Comparison of ENCODE assay signal across 13 cellular contexts in the genomic region with DNA sequence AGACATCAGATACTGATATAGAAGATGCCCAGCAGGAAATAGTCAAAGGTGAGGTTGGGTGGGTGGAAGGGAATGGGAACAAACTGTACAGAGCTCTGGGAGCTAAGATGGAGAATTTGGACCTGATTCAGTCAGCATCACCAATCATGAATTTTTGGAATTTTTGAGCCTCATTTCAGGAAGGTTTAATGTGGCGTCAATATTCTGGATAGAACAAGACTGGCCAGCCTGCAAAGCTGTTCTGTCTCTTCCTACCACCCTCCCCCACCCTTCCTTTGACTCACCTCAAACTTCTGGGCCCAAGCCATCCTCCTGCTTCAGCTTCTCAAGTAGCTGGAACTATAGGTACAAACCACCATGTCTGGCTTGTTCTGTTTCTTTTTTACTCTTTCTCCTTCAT. TPM values are rescaled to one million over a fixed set of nuclear protein-coding genes. Genes with fewer than 3 reads are reported as not detected.
A peak's percentile ranks its signal among the peaks of the same experiment; 100 is the strongest.
DNase-seq lines count a peak whose midpoint lies in the region; ATAC-seq, FAIRE-seq and TF ChIP-seq lines count a peak whose summit lies in the region.
"Had no signal": no experiment of that assay in that cellular context is flagged by ENCODE, and none has a peak within 500 bp of the region (broad histone marks: within the 10 kb centered on the region; RNA-seq: fewer than 3 reads in every experiment).

No MANE protein-coding gene starts in this region.

- FAIRE-seq in GM12878 (lab: Jason Lieb, UNC): no peak

- no peaks in the 10 kb centered on the region for H4K20me1 ChIP-seq in GM12878 (ENCODE audit: control insufficient read depth, insufficient read depth)

- intact Hi-C loops in GM12878 (cut with micrococcal nuclease; ENCODE audit: unreplicated experiment): no loop called here

- no peak overlapping the region for H2AFZ ChIP-seq in GM12878 (ENCODE audit: control insufficient read depth, low read depth, low read length)

- H3K4me2 ChIP-seq in GM12878 (ENCODE audit: control insufficient read depth, insufficient read depth): no peak overlapping the region

- TF ChIP-seq CTCF in GM12878 (IDR thresholded peaks at IDR 0.05 in 2 of 3, conservative IDR thresholded peaks at IDR 0.05 in 1 of 3; ENCODE audit: control insufficient read depth in 2 of 3, extremely low read depth in 1 of 3, insufficient read depth in 1 of 3, low read depth in 3 of 3, low read length in 3 of 3): no peak
- TF ChIP-seq CTCF in kidney epithelial cell (IDR thresholded peaks at IDR 0.05; ENCODE audit: insufficient read depth, low read length, poor library complexity, severe bottlenecking): no peak

- TSS peak; percentile 12 for BruUV-seq in GM12878 (replicated peaks; lab: Mats Ljungman, UMichigan)

- H3K27ac ChIP-seq in GM12878 (ENCODE audit: control insufficient read depth, insufficient read depth): no peak overlapping the region
- H3K27ac ChIP-seq: C4-2B had no signal

- TF ChIP-seq RAD21 in GM12878 (IDR thresholded peaks at IDR 0.05; ENCODE audit: insufficient read depth, low read depth, low read length): no peak

- no peak overlapping the region for H3K9ac ChIP-seq in GM12878 (ENCODE audit: control insufficient read depth, insufficient read depth, low read length)

- H3K36me3 ChIP-seq in GM12878 (ENCODE audit: control insufficient read depth in 2 of 2, insufficient read depth in 2 of 2, low read length in 1 of 2): peaks cover 5 to 11% of the 10 kb centered on the region in 2 experiments
- no peaks in the 10 kb centered on the region for H3K36me3 ChIP-seq in kidney epithelial cell (ENCODE audit: control insufficient read depth, insufficient read depth, low read length)

- SMC1A ChIA-PET in GM12878 (lab: Charles Lee; ENCODE audit: uncharacterized antibody, unreplicated experiment): interaction anchor here (1.0 kb wide), 1 partner anchor 31 kb away, joined by 4 read pairs; no protein-coding TSS in a partner anchor

- RAD21 ChIA-PET in GM12878 (lab: Charles Lee; ENCODE audit: unreplicated experiment): interaction anchor here (0.6 kb wide), 1 partner anchor 282 kb away, joined by 3 read pairs; no protein-coding TSS in a partner anchor

- TF ChIP-seq EP300 in GM12878 (IDR thresholded peaks at IDR 0.05; ENCODE audit: borderline replicate concordance in 1 of 2, control insufficient read depth in 1 of 2, low read depth in 2 of 2, low read length in 2 of 2): no peak

- no peak for TF ChIP-seq POLR2A in GM12878 (IDR thresholded peaks at IDR 0.05; ENCODE audit: low read depth, low read length)

- H3K4me1 ChIP-seq in GM12878 (ENCODE audit: control insufficient read depth, insufficient read depth, low read length): no peaks in the 10 kb centered on the region

- peaks cover 28% of the 10 kb centered on the region for H3K79me2 ChIP-seq in GM12878 (ENCODE audit: control insufficient read depth, insufficient read depth, low read length)

- 94% methylated on average over 1 of the region's 1 CpG for WGBS in GM12878 (ENCODE audit: insufficient coverage, insufficient replicate concordance, low lambda C conversion rate, missing lambda C conversion rate)

- no peaks in the 10 kb centered on the region for H3K27me3 ChIP-seq in GM12878 (replicated peaks in 1 of 2; ENCODE audit: control insufficient read depth in 2 of 2, insufficient read depth in 2 of 2, low read length in 1 of 2)
- H3K27me3 ChIP-seq in kidney epithelial cell (ENCODE audit: control insufficient read depth, insufficient read depth, low read length): no peaks in the 10 kb centered on the region

- H3K4me3 ChIP-seq in GM12878 (no peak overlapping the region), kidney epithelial cell (ENCODE audit: low read depth, low read length) (no peak overlapping the region)

- no peaks in the 10 kb centered on the region for H3K9me3 ChIP-seq in GM12878 (replicated peaks; ENCODE audit: control insufficient read depth, insufficient read depth, low read length)

- DNase-seq in stimulated activated CD4-positive, alpha-beta T cell treated with anti-CD3 and anti-CD28 coated beads, Interleukin-1b, Interleukin-23, amount 100 ng/mL, for 48 hours: peak; percentile 4
- no peak for DNase-seq in stimulated activated CD4-positive, alpha-beta T cell treated with anti-CD3 and anti-CD28 coated beads, Interleukin-2, amount 100 ng/mL, for 24 hours
- no peak for DNase-seq in GM12878 (ENCODE audit: low read depth, low spot score)
- peak; percentile 7 for DNase-seq in kidney epithelial cell (ENCODE audit: low read depth)
- DNase-seq in activated effector memory CD4-positive, alpha-beta T cell treated with anti-CD3 and anti-CD28 coated beads, Interleukin-2, amount 50 U/mL, for 16 hours: no peak
- DNase-seq in NCI-H2171 (lab: John Stamatoyannopoulos, UW): no peak
- DNase-seq in NCI-H1436 (lab: John Stamatoyannopoulos, UW): no peak
- DNase-seq: H7, NCI-H1694, SHP77, substantia nigra had no signal

- in situ Hi-C loops in GM12878 (cut with MboI): no loop called here

- no peak for ATAC-seq in GM12878
- no peak for ATAC-seq in GM19324 (IDR thresholded peaks at IDR 0.05; ENCODE audit: low FRiP score, unreplicated experiment)

- POLR2A ChIA-PET in GM12878 (lab: Charles Lee): interaction anchor here (0.5 kb wide), 1 partner anchor 71 kb away, joined by 3 read pairs; no protein-coding TSS in a partner anchor

- CTCF ChIA-PET in GM12878 (lab: Yijun Ruan, JAX): interaction anchor here (0.8 to 1.6 kb wide), 5 partner anchors 12 to 147 kb away, joined by 3 read pairs; partner anchors contain the start of gene CARMIL2

TF ChIP-seq in GM12878, 131 proteins besides CTCF, POLR2A, EP300 and RAD21 (continues in another document):
- no peak for TF ChIP-seq TARDBP (IDR thresholded peaks at IDR 0.05; ENCODE audit: borderline replicate concordance)
- no peak for TF ChIP-seq CHD1 (IDR thresholded peaks at IDR 0.05; ENCODE audit: low read depth, low read length)
- TF ChIP-seq GATAD2B (conservative IDR thresholded peaks at IDR 0.05; ENCODE audit: low read depth): no peak
- TF ChIP-seq CREM (IDR thresholded peaks at IDR 0.05; ENCODE audit: low read depth): no peak
- TF ChIP-seq WRNIP1 (IDR thresholded peaks at IDR 0.05; ENCODE audit: borderline replicate concordance, low read depth, low read length): no peak
- no peak for TF ChIP-seq BACH1 (IDR thresholded peaks at IDR 0.05; ENCODE audit: borderline replicate concordance)
- no peak for TF ChIP-seq IKZF1 (conservative IDR thresholded peaks at IDR 0.05)
- no peak for TF ChIP-seq ETV6 (conservative IDR thresholded peaks at IDR 0.05 in 1 of 2, IDR thresholded peaks at IDR 0.05 in 1 of 2; ENCODE audit: borderline replicate concordance in 1 of 2, low read depth in 1 of 2)
- TF ChIP-seq STAT3 (IDR thresholded peaks at IDR 0.05; ENCODE audit: low read depth, low read length): no peak
- no peak for TF ChIP-seq MYC (IDR thresholded peaks at IDR 0.05; ENCODE audit: insufficient read depth, insufficient read length, insufficient replicate concordance, low read length, severe bottlenecking)

RNA-seq across cellular contexts. Expression of gene CTCF, which starts 32.6 kb away (rescaled TPM):
- 33.8 and 38.5 TPM in 2 replicates for total RNA-seq in GM12878 (2013; cell fraction: nucleolus; rRNA removed)
- total RNA-seq in GM12878 (2014; rRNA removed) (36.7 and 37.3 TPM in 2 replicates), GM12878 (2014; rRNA removed; fragmentation: Illumina TruSeq; extraction: Trizol) (43.8 and 47.9 TPM in 2 replicates), GM12878 (2021) (42.7 and 43.6 TPM in 2 replicates), kidney epithelial cell (40.7 and 45.0 TPM in 2 replicates)
- polyA plus RNA-seq in GM12878 (2011; ENCODE audit: low read depth): 20.5 TPM
- polyA plus RNA-seq in GM12878 (2011; rRNA removed) (36.1 and 40.1 TPM in 2 replicates), GM12878 (2014; fragmentation: Illumina TruSeq; extraction: Trizol) (52.8 and 55.0 TPM in 2 replicates), GM12878 (2014; fragmentation: Nextera tagmentation; extraction: Ambion mirVana) (10 to 100 TPM in 1 of 2 experiments, 1 to 10 TPM in 1; 9.1 to 18.3 TPM), GM12878 (2014; rRNA removed) (34.7 and 35.8 TPM in 2 replicates), GM12878 (2016; fragmentation: Nextera tagmentation; extraction: Ambion mirVana) (10 to 100 TPM; 47.5 to 51.6 TPM)
- polyA plus RNA-seq in GM12878 (2011; cell fraction: cytosol; rRNA removed): 30.9 and 31.3 TPM in 2 replicates
- 20.5 and 25.6 TPM in 2 replicates for polyA plus RNA-seq in GM12878 (2011; cell fraction: nucleus; rRNA removed)
- polyA plus RNA-seq in GM12878 (2012): 23.4 and 27.5 TPM in 2 replicates
- 47.4 and 57.4 TPM in 2 replicates for polyA minus RNA-seq in GM12878 (2011; rRNA and poly(A)+ RNA removed)
- 18.8 and 22.7 TPM in 2 replicates for polyA minus RNA-seq in GM12878 (2011; cell fraction: cytosol; rRNA and poly(A)+ RNA removed)
- 10.6 and 22.3 TPM in 2 replicates for polyA minus RNA-seq in GM12878 (2011; cell fraction: nucleus; rRNA and poly(A)+ RNA removed)

RNA-seq across cellular contexts. Expression of gene CARMIL2, which starts 50.0 kb away (rescaled TPM):
- 66.7 and 80.3 TPM in 2 replicates for total RNA-seq in GM12878 (2013; cell fraction: nucleolus; rRNA removed)
- total RNA-seq in GM12878 (2014; rRNA removed) (18.9 and 24.1 TPM in 2 replicates), GM12878 (2014; rRNA removed; fragmentation: Illumina TruSeq; extraction: Trizol) (13.7 and 14.0 TPM in 2 replicates), GM12878 (2021) (87.6 and 104 TPM in 2 replicates), kidney epithelial cell (6.4 and 7.7 TPM in 2 replicates)
- polyA plus RNA-seq in GM12878 (2011; ENCODE audit: low read depth): 15.7 TPM
- polyA plus RNA-seq in GM12878 (2011; rRNA removed) (4.4 and 8.6 TPM in 2 replicates), GM12878 (2014; fragmentation: Illumina TruSeq; extraction: Trizol) (1.6 and 13.0 TPM in 2 replicates), GM12878 (2014; fragmentation: Nextera tagmentation; extraction: Ambion mirVana) (1 to 10 TPM in 1 of 2 experiments, under 1 TPM in 1; 0.82 to 1.9 TPM), GM12878 (2014; rRNA removed) (56.5 and 72.9 TPM in 2 replicates), GM12878 (2016; fragmentation: Nextera tagmentation; extraction: Ambion mirVana) (1 to 10 TPM; 7.4 to 7.7 TPM)
- 12.9 and 13.8 TPM in 2 replicates for polyA plus RNA-seq in GM12878 (2011; cell fraction: cytosol; rRNA removed)
- polyA plus RNA-seq in GM12878 (2011; cell fraction: nucleus; rRNA removed): 159 and 214 TPM in 2 replicates
- 54.3 and 58.8 TPM in 2 replicates for polyA plus RNA-seq in GM12878 (2012)
- 11.3 and 15.7 TPM in 2 replicates for polyA minus RNA-seq in GM12878 (2011; rRNA and poly(A)+ RNA removed)
- 11.3 and 13.4 TPM in 2 replicates for polyA minus RNA-seq in GM12878 (2011; cell fraction: cytosol; rRNA and poly(A)+ RNA removed)
- polyA minus RNA-seq in GM12878 (2011; cell fraction: nucleus; rRNA and poly(A)+ RNA removed): 42.1 and 57.6 TPM in 2 replicates

Comparison
In these comparisons a context has a peak if more than half of its experiments do, and no peak if none do; other contexts are left out.
1. DNase-seq: peak in stimulated activated CD4-positive, alpha-beta T cell treated with anti-CD3 and anti-CD28 coated beads, Interleukin-1b, Interleukin-23, amount 100 ng/mL, for 48 hours (single experiment) and kidney epithelial cell (single experiment); none in stimulated activated CD4-positive, alpha-beta T cell treated with anti-CD3 and anti-CD28 coated beads, Interleukin-2, amount 100 ng/mL, for 24 hours (0 of 2), GM12878 (single experiment), activated effector memory CD4-positive, alpha-beta T cell treated with anti-CD3 and anti-CD28 coated beads, Interleukin-2, amount 50 U/mL, for 16 hours (single experiment), NCI-H2171 (single experiment) and NCI-H1436 (single experiment).